8 cellular contexts compared by ENCODE assay signal in genomic region chr22:45612451-45612901, GRCh38. TPM values are rescaled to one million over a fixed set of nuclear protein-coding genes. Genes with fewer than 3 reads are reported as not detected.
DNase-seq lines count a peak whose midpoint lies in the region; ATAC-seq, FAIRE-seq and TF ChIP-seq lines count a peak whose summit lies in the region.

No MANE protein-coding gene starts in this region.

- H3K18ac ChIP-seq in mesenchymal stem cell (ENCODE audit: low read depth in 1 of 2, low read length in 2 of 2) = no peak overlapping the region

- no peak overlapping the region for H3K23ac ChIP-seq in mesenchymal stem cell (ENCODE audit: low read length in 2 of 2)

- H2BK12ac ChIP-seq in mesenchymal stem cell (ENCODE audit: low read length in 2 of 2) = no peak overlapping the region

- no peaks in the 10 kb centered on the region for H3K36me3 ChIP-seq in astrocyte (ENCODE audit: insufficient read depth, low read length)
- H3K36me3 ChIP-seq in mesenchymal stem cell (ENCODE audit: control insufficient read depth in 1 of 2, insufficient read depth in 2 of 2, low read depth in 1 of 2, low read length in 2 of 2) = no peaks in the 10 kb centered on the region

- peaks cover 8% of the 10 kb centered on the region for H3K9me3 Mint-ChIP-seq in astrocyte (ENCODE audit: unreplicated experiment)

- H2BK15ac ChIP-seq in mesenchymal stem cell (ENCODE audit: low read depth, poor library complexity, severe bottlenecking) = no peak overlapping the region

- H2BK5ac ChIP-seq in mesenchymal stem cell (ENCODE audit: low read depth, low read length, poor library complexity, severe bottlenecking) = peak overlapping the region; percentile 2

- H3K4me1 Mint-ChIP-seq in astrocyte (ENCODE audit: low read depth, unreplicated experiment) = peaks cover 15% of the 10 kb centered on the region

- peak overlapping the region; percentile 16 for H3K4me3 ChIP-seq in astrocyte (ENCODE audit: insufficient read depth, low read depth, low read length)
- H3K4me3 ChIP-seq in mesenchymal stem cell (ENCODE audit: insufficient read depth in 1 of 2, low read depth in 1 of 2, low read length in 2 of 2) = peak overlapping the region in 1 of 2 experiments; percentile 41

- no peak overlapping the region for H2BK120ac ChIP-seq in mesenchymal stem cell (ENCODE audit: low read depth, low read length)

- WGBS in mesenchymal stem cell = 68% methylated on average over 15 of the region's 15 CpGs

- peak overlapping the region; percentile 31 for H3K27ac Mint-ChIP-seq in astrocyte (ENCODE audit: unreplicated experiment)

- peak overlapping the region; percentile 74 for H3K9ac ChIP-seq in astrocyte (ENCODE audit: low read length)
- peak overlapping the region; percentile 92 for H3K9ac ChIP-seq in mesenchymal stem cell (ENCODE audit: low read length)

- H3K14ac ChIP-seq in mesenchymal stem cell (ENCODE audit: low read length in 2 of 2) = no peak overlapping the region

- H3K27me3 ChIP-seq in astrocyte (ENCODE audit: insufficient read depth, low read length) (no peaks in the 10 kb centered on the region), mesenchymal stem cell (ENCODE audit: control insufficient read depth in 1 of 2, insufficient read depth in 1 of 2, low read length in 2 of 2) (no peaks in the 10 kb centered on the region)

- H3K79me1 ChIP-seq in mesenchymal stem cell (replicated peaks; ENCODE audit: low read length, poor library complexity, severe bottlenecking) = no peaks in the 10 kb centered on the region

- H3K27ac ChIP-seq in astrocyte (ENCODE audit: low read depth, low read length) = peak overlapping the region; percentile 72
- peak overlapping the region; percentile 66 for H3K27ac ChIP-seq in mesenchymal stem cell (ENCODE audit: low read length, poor library complexity, severe bottlenecking)

- H3K9me3 ChIP-seq in astrocyte (ENCODE audit: insufficient read depth, low read depth, low read length) (no peaks in the 10 kb centered on the region), mesenchymal stem cell (ENCODE audit: control insufficient read depth, low read length) (no peaks in the 10 kb centered on the region)

- no peaks in the 10 kb centered on the region for H3K27me3 Mint-ChIP-seq in astrocyte (ENCODE audit: low read depth, unreplicated experiment)

- H4K20me1 ChIP-seq in astrocyte (ENCODE audit: insufficient read depth, low read length) = no peaks in the 10 kb centered on the region

- peak overlapping the region; percentile 63 for H2AFZ ChIP-seq in astrocyte (ENCODE audit: low read depth, low read length)
- no peak overlapping the region for H2AFZ ChIP-seq in mesenchymal stem cell (ENCODE audit: low read depth, low read length)

- TF ChIP-seq CTCF in AG09319 (IDR thresholded peaks at IDR 0.05; ENCODE audit: low read depth, low read length) = no peak
- no peak for TF ChIP-seq CTCF in astrocyte (IDR thresholded peaks at IDR 0.05; ENCODE audit: insufficient read depth, low read depth, low read length)

- H4K8ac ChIP-seq in mesenchymal stem cell (ENCODE audit: low read length) = no peak overlapping the region

- no peak overlapping the region for H4K91ac ChIP-seq in mesenchymal stem cell (ENCODE audit: low read length)

- no peak for ATAC-seq in HG03442 (IDR thresholded peaks at IDR 0.05; ENCODE audit: unreplicated experiment)
- ATAC-seq in HG02884 (IDR thresholded peaks at IDR 0.05; ENCODE audit: unreplicated experiment) = no peak

- no peaks in the 10 kb centered on the region for H3K79me2 ChIP-seq in astrocyte (ENCODE audit: insufficient read depth, low read length)

- H2AK5ac ChIP-seq in mesenchymal stem cell (ENCODE audit: low read length, severe bottlenecking) = no peak overlapping the region

- no peak overlapping the region for H3K4ac ChIP-seq in mesenchymal stem cell (ENCODE audit: low read depth in 1 of 2, low read length in 2 of 2)

- no peak overlapping the region for H3K4me3 Mint-ChIP-seq in astrocyte (ENCODE audit: unreplicated experiment)

- no peaks in the 10 kb centered on the region for H3K36me3 Mint-ChIP-seq in astrocyte (ENCODE audit: low read depth, unreplicated experiment)

- FAIRE-seq in astrocyte (lab: Jason Lieb, UNC) = peak; percentile 54

- peaks cover 20% of the 10 kb centered on the region for H3K4me1 ChIP-seq in astrocyte (ENCODE audit: insufficient read depth, low read length)
- peaks cover 19% of the 10 kb centered on the region for H3K4me1 ChIP-seq in mesenchymal stem cell (ENCODE audit: control insufficient read depth, insufficient read depth, low read depth, low read length)

- H3K4me2 ChIP-seq in astrocyte (ENCODE audit: low read length) = peak overlapping the region; percentile 81
- peak overlapping the region; percentile 76 for H3K4me2 ChIP-seq in mesenchymal stem cell (ENCODE audit: low read length, poor library complexity, severe bottlenecking)

- peak; percentile 46 for DNase-seq in AG09319 (ENCODE audit: extremely low read depth, low read depth)
- DNase-seq in NCI-H1436 treated with DMSO at 0.1 percent for 48 hours (lab: John Stamatoyannopoulos, UW) = peak; percentile 9
- peak; percentile 84 for DNase-seq in astrocyte (ENCODE audit: low read depth)
- DNase-seq in mesenchymal stem cell = no peak
- no peak for DNase-seq in NCI-H774 (lab: John Stamatoyannopoulos, UW)
- DNase-seq in DMS79 treated with DMSO at 0.1 percent for 48 hours (lab: John Stamatoyannopoulos, UW) = no peak

RNA-seq across cellular contexts. Expression of gene ATXN10, which starts 59.2 kb away (rescaled TPM):
- total RNA-seq in astrocyte = 189 and 195 TPM in 2 replicates
- 56.6 TPM for polyA plus RNA-seq in mesenchymal stem cell (2013, experiment 1 of 2)
- 60.4 TPM for polyA plus RNA-seq in mesenchymal stem cell (2013, experiment 2 of 2)

Comparison
In these comparisons a context has a peak if more than half of its experiments do, and no peak if none do; other contexts are left out.
1. DNase-seq: peak in AG09319 (single experiment), NCI-H1436 treated with DMSO at 0.1 percent for 48 hours (single experiment) and astrocyte (single experiment); none in mesenchymal stem cell (single experiment), NCI-H774 (single experiment) and DMS79 treated with DMSO at 0.1 percent for 48 hours (single experiment).